9 cellular contexts compared by ENCODE assay signal in the genomic region with DNA sequence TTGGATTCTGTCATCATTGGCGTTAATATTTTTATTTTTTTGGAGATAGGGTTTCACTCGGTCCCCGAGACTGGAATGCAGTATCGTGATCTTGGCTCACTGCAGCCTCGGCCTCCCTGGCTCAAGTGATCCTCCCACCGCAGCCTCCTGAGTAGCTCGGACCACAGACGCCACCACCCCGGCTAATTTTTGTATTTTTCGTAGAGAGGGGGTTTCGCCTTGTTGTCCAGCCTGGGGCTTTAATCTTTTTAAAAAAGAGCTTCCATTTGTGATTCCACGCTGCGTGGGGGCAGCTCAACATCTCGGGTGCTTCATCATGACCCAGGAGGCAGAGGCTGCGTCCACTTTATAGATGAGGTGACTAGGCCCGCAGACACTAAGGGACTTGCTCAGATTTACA. TPM values are rescaled to one million over a fixed set of nuclear protein-coding genes. Genes with fewer than 3 reads are reported as not detected.
DNase-seq lines count a peak whose midpoint lies in the region; ATAC-seq and TF ChIP-seq lines count a peak whose summit lies in the region.
"Had no signal": no experiment of that assay in that cellular context is flagged by ENCODE, and none has a peak within 500 bp of the region (broad histone marks: within the 10 kb centered on the region; RNA-seq: fewer than 3 reads in every experiment).

No MANE protein-coding gene starts in this region.

- H3K27me3 Mint-ChIP-seq in activated T-cell treated with anti-CD3 and anti-CD28 coated beads, Interleukin-2, amount 50 U/mL, for 4 hours (ENCODE audit: low read depth) = peaks cover under 1% of the 10 kb centered on the region
- peaks cover under 1% of the 10 kb centered on the region for H3K27me3 Mint-ChIP-seq in activated naive CD8-positive, alpha-beta T cell

- no peak for DNase-seq in activated T-cell treated with anti-CD3 and anti-CD28 coated beads, Interleukin-2, amount 50 U/mL, for 4 hours
- no peak for DNase-seq in activated T-cell treated with anti-CD3 and anti-CD28 coated beads, Interleukin-2, amount 50 U/mL, for 1 hour
- DNase-seq in left lung (peak in 1 of 2 donors; percentile 43), testis (no peak), NCI-H526 (lab: John Stamatoyannopoulos, UW) (no peak), WERI-Rb-1 (no peak)
- DNase-seq: MV-4-11 had no signal

- TF ChIP-seq CTCF in left lung (IDR thresholded peaks at IDR 0.05) = no peak
- no peak for TF ChIP-seq CTCF in testis (IDR thresholded peaks at IDR 0.05)
- TF ChIP-seq CTCF in WERI-Rb-1 (IDR thresholded peaks at IDR 0.05; ENCODE audit: low read depth, low read length) = no peak

- H3K4me3 ChIP-seq in left lung (peak overlapping the region in 1 of 2 donors; percentile 90), testis (no peak overlapping the region), WERI-Rb-1 (ENCODE audit: low read depth, low read length) (no peak overlapping the region)

- peak overlapping the region; percentile 88 for H3K4me3 Mint-ChIP-seq in activated T-cell treated with anti-CD3 and anti-CD28 coated beads, Interleukin-2, amount 50 U/mL, for 4 hours
- peak overlapping the region; percentile 97 for H3K4me3 Mint-ChIP-seq in activated naive CD8-positive, alpha-beta T cell

- 62 to 75% methylated on average over 16 of the region's 16 CpGs for WGBS in testis, 2 donors

- TF ChIP-seq POLR2A in testis (IDR thresholded peaks at IDR 0.05) = no peak

- H3K27me3 ChIP-seq in left lung = no peaks in the 10 kb centered on the region
- H3K27me3 ChIP-seq in testis = no peaks in the 10 kb centered on the region
- no peaks in the 10 kb centered on the region for H3K27me3 ChIP-seq in WERI-Rb-1 (ENCODE audit: insufficient read depth, low read depth, severe bottlenecking)

- H3K9me3 Mint-ChIP-seq in activated T-cell treated with anti-CD3 and anti-CD28 coated beads, Interleukin-2, amount 50 U/mL, for 4 hours = no peaks in the 10 kb centered on the region
- no peaks in the 10 kb centered on the region for H3K9me3 Mint-ChIP-seq in activated naive CD8-positive, alpha-beta T cell (ENCODE audit: low read depth)

- intact Hi-C loops in left lung (cut with DNase I) (no loop called here), testis (cut with DNase I; ENCODE audit: low total_unique reads) (no loop called here)

- H3K9me3 ChIP-seq in left lung = no peaks in the 10 kb centered on the region
- no peaks in the 10 kb centered on the region for H3K9me3 ChIP-seq in testis
- no peaks in the 10 kb centered on the region for H3K9me3 ChIP-seq in WERI-Rb-1 (ENCODE audit: severe bottlenecking)

- H3K27ac ChIP-seq in left lung = peak overlapping the region; percentile 95
- peak overlapping the region; percentile 93 to 98 for H3K27ac ChIP-seq in testis
- no peak overlapping the region for H3K27ac ChIP-seq in WERI-Rb-1

- peaks cover 64% of the 10 kb centered on the region for H3K4me1 Mint-ChIP-seq in activated T-cell treated with anti-CD3 and anti-CD28 coated beads, Interleukin-2, amount 50 U/mL, for 4 hours (ENCODE audit: low read depth)
- H3K4me1 Mint-ChIP-seq in activated naive CD8-positive, alpha-beta T cell (ENCODE audit: low read depth) = peaks cover 51% of the 10 kb centered on the region

- H3K36me3 ChIP-seq in left lung = peaks cover 0 to 9% of the 10 kb centered on the region in 2 donors
- H3K36me3 ChIP-seq in testis (ENCODE audit: low read depth, missing control alignments) = no peaks in the 10 kb centered on the region
- H3K36me3 ChIP-seq in WERI-Rb-1 = no peaks in the 10 kb centered on the region; the same call in 1 of the 2 replicates

- no peak for ATAC-seq in activated T-cell treated with anti-CD3 and anti-CD28 coated beads, Interleukin-2, amount 50 U/mL, for 4 hours
- ATAC-seq in left lung (no peak), HG03135 (IDR thresholded peaks at IDR 0.05; ENCODE audit: unreplicated experiment) (no peak)

- H3K36me3 Mint-ChIP-seq in activated T-cell treated with anti-CD3 and anti-CD28 coated beads, Interleukin-2, amount 50 U/mL, for 4 hours (ENCODE audit: insufficient read depth) = peaks cover 27% of the 10 kb centered on the region
- peaks cover 9% of the 10 kb centered on the region for H3K36me3 Mint-ChIP-seq in activated naive CD8-positive, alpha-beta T cell

- H3K4me1 ChIP-seq in left lung (peaks cover 23 to 77% of the 10 kb centered on the region in 2 donors), testis (peaks cover 18% of the 10 kb centered on the region)

- H3K27ac Mint-ChIP-seq in activated naive CD8-positive, alpha-beta T cell = peak overlapping the region; percentile 96

RNA-seq across cellular contexts. Expression of a gene that starts 1.5 kb away (rescaled TPM):
- total RNA-seq in activated T-cell treated with anti-CD3 and anti-CD28 coated beads, Interleukin-2, amount 50 U/mL, for 4 hours = 10 to 100 TPM; 25.2 to 29.4 (median 25.9) TPM
- total RNA-seq in left lung (10 to 100 TPM; 19.3 to 35.9 TPM), testis (10 to 100 TPM; 55.9 to 60.2 TPM)
- polyA plus RNA-seq in testis (ENCODE audit: insufficient read depth, low read depth, low replicate concordance) = 25.3 TPM

RNA-seq across cellular contexts. Expression of a gene that starts 16.4 kb away (rescaled TPM):
- total RNA-seq in activated T-cell treated with anti-CD3 and anti-CD28 coated beads, Interleukin-2, amount 50 U/mL, for 4 hours = under 1 TPM in 1 of 3 donors, not detected in 2; 0.43 TPM
- total RNA-seq in left lung (under 1 TPM; 0.09 to 0.10 TPM), testis (not detected)
- not detected for polyA plus RNA-seq in testis (ENCODE audit: insufficient read depth, low read depth, low replicate concordance)
